Comparison of ENCODE assay signal across 19 cellular contexts in the genomic region with DNA sequence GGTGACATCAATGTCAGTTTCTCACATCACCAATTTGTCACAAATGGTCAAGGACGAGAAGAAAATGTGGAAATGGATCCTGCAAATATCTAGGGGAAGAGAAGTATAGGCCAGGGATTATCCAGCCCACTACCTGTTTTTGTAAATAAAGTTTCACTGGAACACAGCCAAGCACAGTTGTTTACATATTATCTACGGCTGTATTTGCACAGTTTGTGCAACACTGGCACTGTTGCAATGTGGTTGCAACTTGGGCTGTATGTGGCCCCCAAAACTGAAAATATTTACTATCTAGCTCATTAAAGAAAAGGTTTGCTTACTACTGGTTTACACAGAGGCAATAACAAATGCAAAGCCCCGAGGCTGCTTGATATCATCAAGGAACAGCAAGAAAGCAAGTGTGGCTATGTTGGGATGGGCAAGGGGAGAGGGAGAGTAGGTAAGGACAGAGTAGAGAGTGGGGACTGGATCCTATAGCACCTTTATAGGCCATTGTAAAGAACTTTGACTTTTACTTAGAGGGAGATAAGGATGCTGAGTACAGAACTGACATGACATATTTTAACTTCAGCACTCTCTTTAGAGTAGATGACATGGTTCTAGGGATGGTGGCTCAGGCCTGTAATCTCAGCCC. TPM values are rescaled to one million over a fixed set of nuclear protein-coding genes. Genes with fewer than 3 reads are reported as not detected.
DNase-seq lines count a peak whose midpoint lies in the region; ATAC-seq, FAIRE-seq and TF ChIP-seq lines count a peak whose summit lies in the region.
"Had no signal": no experiment of that assay in that cellular context is flagged by ENCODE, and none has a peak within 500 bp of the region (broad histone marks: within the 10 kb centered on the region; RNA-seq: fewer than 3 reads in every experiment).

No MANE protein-coding gene starts in this region.

- H3K27ac ChIP-seq in 22Rv1: peak overlapping the region; percentile 37; the same call in 1 of the 2 replicates
- H3K27ac ChIP-seq: HL-60 had no signal

- ATAC-seq in left ventricle myocardium superior: no peak
- ATAC-seq: SK-N-SH treated with all-trans-retinoic acid at 6 μM for 48 hours had no signal

- FAIRE-seq in bronchial epithelial cell (lab: Jason Lieb, UNC): no peak
- FAIRE-seq: G401.6, RCC 7860 had no signal

- H3K27me3 ChIP-seq in bronchial epithelial cell (ENCODE audit: control insufficient read depth, insufficient read depth, low read length): no peaks in the 10 kb centered on the region

- no peak for TF ChIP-seq CTCF in 22Rv1 (IDR thresholded peaks at IDR 0.05)
- TF ChIP-seq CTCF in bronchial epithelial cell (IDR thresholded peaks at IDR 0.05; ENCODE audit: insufficient read depth, low read length, severe bottlenecking): no peak

- intact Hi-C loops in left ventricle myocardium superior (cut with micrococcal nuclease): no loop called here

- DNase-seq in DMS53 (lab: John Stamatoyannopoulos, UW): peak; percentile 14
- DNase-seq in NCI-H748 treated with DMSO at 0.1 percent for 48 hours (lab: John Stamatoyannopoulos, UW): peak; percentile 38
- DNase-seq in bronchial epithelial cell (ENCODE audit: low read depth): peak; percentile 8
- DNase-seq in hepatic stellate cell (ENCODE audit: low spot score): no peak
- no peak for DNase-seq in left ventricle myocardium superior
- no peak for DNase-seq in superior temporal gyrus (ENCODE audit: extremely low spot score)
- no peak for DNase-seq in epidermal melanocyte (ENCODE audit: insufficient read length, low spot score)
- DNase-seq: CD4-positive, alpha-beta T cell; DMS79 treated with DMSO at 0.1 percent for 48 hours; HCEC 1CT; KBM-7; NCI-H1092 treated with DMSO at 0.1 percent for 48 hours; NCI-H2081 treated with DMSO at 0.1 percent for 48 hours; NCI-H82 had no signal

- H3K36me3 ChIP-seq in bronchial epithelial cell (ENCODE audit: control insufficient read depth, insufficient read depth, low read length): no peaks in the 10 kb centered on the region

- no peak overlapping the region for H3K4me3 ChIP-seq in bronchial epithelial cell (ENCODE audit: low read depth, low read length)

RNA-seq across cellular contexts. Expression of a gene that starts 11.8 kb away (rescaled TPM):
- total RNA-seq in bronchial epithelial cell (19.2 and 31.7 TPM in 2 replicates), left ventricle myocardium superior (16.8 TPM)

Comparison
In these comparisons a context has a peak if more than half of its experiments do, and no peak if none do; other contexts are left out.
1. DNase-seq: peak in DMS53 (single experiment), NCI-H748 treated with DMSO at 0.1 percent for 48 hours (single experiment) and bronchial epithelial cell (single experiment); none in hepatic stellate cell (single experiment), left ventricle myocardium superior (single experiment), superior temporal gyrus (single experiment) and epidermal melanocyte (single experiment).